Comparison of ENCODE assay signal across 7 cellular contexts in the genomic region with DNA sequence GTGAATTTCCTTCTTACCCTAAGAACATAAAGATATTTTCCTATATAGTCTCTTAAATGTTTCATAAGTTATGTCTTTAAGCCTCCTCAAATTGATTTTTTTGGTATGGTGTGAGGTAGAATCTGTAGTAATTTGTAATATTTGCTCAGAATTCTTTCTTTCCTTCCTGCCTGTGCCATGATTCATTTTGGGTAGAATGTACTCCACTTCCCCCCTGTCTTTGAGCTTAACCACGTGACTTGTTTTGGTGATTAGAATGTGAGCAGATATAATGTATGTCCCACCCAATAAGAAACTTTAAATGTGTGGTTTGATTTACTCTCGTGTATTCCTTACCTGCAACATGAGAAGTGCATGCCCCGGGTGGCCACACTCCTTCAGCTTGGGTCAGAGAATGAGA. TPM values are rescaled to one million over a fixed set of nuclear protein-coding genes. Genes with fewer than 3 reads are reported as not detected.
A peak's percentile ranks its signal among the peaks of the same experiment; 100 is the strongest.
DNase-seq lines count a peak whose midpoint lies in the region; FAIRE-seq and TF ChIP-seq lines count a peak whose summit lies in the region.
"Not testable (repeated sequence)": the region's sequence is repeated elsewhere in the genome, so short reads cannot be mapped to it uniquely, and the experiment has no call there.

No MANE protein-coding gene starts in this region.

- CTCF ChIA-PET in endothelial cell of umbilical vein (lab: Charles Lee) = interaction anchor here (0.6 kb wide), 1 partner anchor 140 kb away, joined by 3 read pairs; no protein-coding TSS in a partner anchor

- H3K4me3 ChIP-seq in brain microvascular endothelial cell (ENCODE audit: low read depth, low read length); endothelial cell of umbilical vein (replicated peaks in 1 of 3; ENCODE audit: insufficient read depth in 1 of 3, low read depth in 1 of 3, low read length in 3 of 3); osteoblast (ENCODE audit: insufficient read depth, low read length): not testable (repeated sequence)

- DNase-seq in EL = peak; percentile 32
- peak; percentile 12 for DNase-seq in HT1080 (ENCODE audit: low read depth)
- peak; percentile 3 for DNase-seq in LHCN-M2 (ENCODE audit: low read depth)
- peak; percentile 24 for DNase-seq in brain microvascular endothelial cell
- DNase-seq in endothelial cell of umbilical vein (ENCODE audit: low read depth, low spot score) = peak; percentile 21
- DNase-seq in iris pigment epithelial cell (ENCODE audit: low read depth) = peak; percentile 10
- peak; percentile 53 for DNase-seq in osteoblast (ENCODE audit: insufficient read length, low spot score, missing footprints)

- not testable (repeated sequence) for H3K9me1 ChIP-seq in endothelial cell of umbilical vein (replicated peaks; ENCODE audit: control insufficient read depth, extremely low read depth, insufficient read depth, low read length)

- in situ Hi-C loops in brain microvascular endothelial cell (cut with HindIII; ENCODE audit: low pct_ligation_motif_present, low sequenced_read_pairs) = not testable (repeated sequence)

- POLR2A ChIA-PET in endothelial cell of umbilical vein (lab: Charles Lee) = not testable (repeated sequence)

- H3K79me2 ChIP-seq in endothelial cell of umbilical vein (ENCODE audit: control insufficient read depth, insufficient read depth, low read length); osteoblast (ENCODE audit: insufficient read depth, low read length): not testable (repeated sequence)

- BruUV-seq in endothelial cell of umbilical vein (replicated peaks; lab: Mats Ljungman, UMichigan) = not testable (repeated sequence)

- intact Hi-C loops in endothelial cell of umbilical vein (cut with micrococcal nuclease) = not testable (repeated sequence)

- not testable (repeated sequence) for H2AFZ ChIP-seq in endothelial cell of umbilical vein (ENCODE audit: low read depth, low read length); osteoblast (ENCODE audit: low read length)

- not testable (repeated sequence) for H3K4me2 ChIP-seq in endothelial cell of umbilical vein (ENCODE audit: insufficient read depth, low read length); osteoblast (ENCODE audit: insufficient read depth, low read length)

- TF ChIP-seq CTCF in brain microvascular endothelial cell (IDR thresholded peaks at IDR 0.05; ENCODE audit: low read depth, low read length, missing control alignments); endothelial cell of umbilical vein (IDR thresholded peaks at IDR 0.05; ENCODE audit: extremely low read depth in 1 of 2, insufficient read depth in 1 of 2, low read depth in 1 of 2, low read length in 2 of 2); osteoblast (IDR thresholded peaks at IDR 0.05; ENCODE audit: extremely low read depth, low read depth, low read length): not testable (repeated sequence)

- H3K27ac ChIP-seq in brain microvascular endothelial cell; endothelial cell of umbilical vein (ENCODE audit: insufficient read depth, low read depth, low read length); osteoblast (ENCODE audit: low read depth, low read length): not testable (repeated sequence)

- TF ChIP-seq POLR2A in endothelial cell of umbilical vein (IDR thresholded peaks at IDR 0.05; ENCODE audit: low read depth, low read length) = not testable (repeated sequence)

- dilution Hi-C loops in endothelial cell of umbilical vein (cut with MboI; ENCODE audit: extremely low pct_ligation_motif_present, low sequenced_read_pairs) = not testable (repeated sequence)

- H3K9ac ChIP-seq in endothelial cell of umbilical vein (replicated peaks; ENCODE audit: extremely low read depth, insufficient read depth, low read length) = not testable (repeated sequence)

- not testable (repeated sequence) for H3K4me1 ChIP-seq in endothelial cell of umbilical vein (ENCODE audit: control insufficient read depth, extremely low read depth, insufficient read depth, low read length); osteoblast (ENCODE audit: insufficient read depth, low read length)

- H3K36me3 ChIP-seq in brain microvascular endothelial cell (replicated peaks); endothelial cell of umbilical vein (ENCODE audit: control insufficient read depth in 2 of 2, extremely low read depth in 1 of 2, insufficient read depth in 2 of 2, low read length in 2 of 2); osteoblast (ENCODE audit: insufficient read depth, low read length): not testable (repeated sequence)

- H3K27me3 ChIP-seq in brain microvascular endothelial cell (replicated peaks); endothelial cell of umbilical vein (ENCODE audit: control insufficient read depth in 2 of 2, insufficient read depth in 2 of 2, low read length in 2 of 2); osteoblast (ENCODE audit: insufficient read depth, low read length): not testable (repeated sequence)

- peak; percentile 54 for FAIRE-seq in endothelial cell of umbilical vein (lab: Jason Lieb, UNC)

- H3K9me3 ChIP-seq in endothelial cell of umbilical vein (replicated peaks; ENCODE audit: control insufficient read depth, insufficient read depth, low read length); osteoblast (ENCODE audit: low read depth, low read length): not testable (repeated sequence)

- not testable (repeated sequence) for H4K20me1 ChIP-seq in endothelial cell of umbilical vein (replicated peaks; ENCODE audit: control insufficient read depth, extremely low read depth, insufficient read depth, low read length); osteoblast (ENCODE audit: insufficient read depth, low read length)

TF ChIP-seq in endothelial cell of umbilical vein, 7 proteins besides CTCF, POLR2A, EP300 and RAD21:
- TF ChIP-seq FOS (IDR thresholded peaks at IDR 0.05; ENCODE audit: borderline replicate concordance, insufficient read depth, low read length) = peak; percentile 18

RNA-seq across cellular contexts. Expression of gene PRPSAP2, which starts 36.5 kb away (rescaled TPM):
- 34.4 and 49.2 TPM in 2 replicates for total RNA-seq in HT1080 (2014; rRNA removed; shearing (Covaris generic))
- polyA plus RNA-seq in HT1080 (2015; cell fraction: cytosol; rRNA removed) = 36.2 and 39.2 TPM in 2 replicates
- polyA plus RNA-seq in HT1080 (2015; cell fraction: nucleus; rRNA removed) = 34.5 and 40.9 TPM in 2 replicates
- total RNA-seq in LHCN-M2 (2014; rRNA removed) = 32.0 and 33.4 TPM in 2 replicates
- 17.2 TPM for polyA plus RNA-seq in LHCN-M2 (2012)
- total RNA-seq in endothelial cell of umbilical vein = 34.6 and 38.5 TPM in 2 replicates
- polyA plus RNA-seq in endothelial cell of umbilical vein = 12.8 and 22.2 TPM in 2 replicates
- 22.1 and 25.4 TPM in 2 replicates for polyA plus RNA-seq in endothelial cell of umbilical vein (2011; cell fraction: cytosol; rRNA removed)
- polyA plus RNA-seq in endothelial cell of umbilical vein (2011; cell fraction: nucleus; rRNA removed) = 24.0 and 32.0 TPM in 2 replicates
- polyA plus RNA-seq in endothelial cell of umbilical vein (2012) = 20.8 and 35.5 TPM in 2 replicates
- 21.2 and 23.0 TPM in 2 replicates for polyA minus RNA-seq in endothelial cell of umbilical vein
- polyA minus RNA-seq in endothelial cell of umbilical vein (2011; cell fraction: cytosol; rRNA and poly(A)+ RNA removed) = 22.3 TPM
- polyA minus RNA-seq in endothelial cell of umbilical vein (2011; cell fraction: nucleus; rRNA and poly(A)+ RNA removed) = 16.4 and 21.3 TPM in 2 replicates
- 23.9 and 25.6 TPM in 2 replicates for total RNA-seq in osteoblast

RNA-seq across cellular contexts. Expression of gene TVP23B, which starts 40.4 kb away (rescaled TPM):
- total RNA-seq in HT1080 (2014; rRNA removed; shearing (Covaris generic)) = 33.8 and 36.4 TPM in 2 replicates
- polyA plus RNA-seq in HT1080 (2015; cell fraction: cytosol; rRNA removed) = 42.1 and 47.9 TPM in 2 replicates
- polyA plus RNA-seq in HT1080 (2015; cell fraction: nucleus; rRNA removed) = 33.3 and 43.6 TPM in 2 replicates
- total RNA-seq in LHCN-M2 (2014; rRNA removed) (44.5 and 68.6 TPM in 2 replicates), endothelial cell of umbilical vein (29.6 and 34.4 TPM in 2 replicates), osteoblast (46.9 and 59.7 TPM in 2 replicates)
- polyA plus RNA-seq in LHCN-M2 (2012) = 20.9 TPM
- 11.4 and 16.8 TPM in 2 replicates for polyA plus RNA-seq in endothelial cell of umbilical vein
- 14.1 and 14.9 TPM in 2 replicates for polyA plus RNA-seq in endothelial cell of umbilical vein (2011; cell fraction: cytosol; rRNA removed)
- polyA plus RNA-seq in endothelial cell of umbilical vein (2011; cell fraction: nucleus; rRNA removed) = 12.6 and 18.8 TPM in 2 replicates
- polyA plus RNA-seq in endothelial cell of umbilical vein (2012) = 32.5 and 36.4 TPM in 2 replicates
- polyA minus RNA-seq in endothelial cell of umbilical vein = 28.1 and 35.9 TPM in 2 replicates
- polyA minus RNA-seq in endothelial cell of umbilical vein (2011; cell fraction: cytosol; rRNA and poly(A)+ RNA removed) = 15.9 TPM
- 23.8 and 28.3 TPM in 2 replicates for polyA minus RNA-seq in endothelial cell of umbilical vein (2011; cell fraction: nucleus; rRNA and poly(A)+ RNA removed)

Comparison
In these comparisons a context has a peak if more than half of its experiments do, and no peak if none do; other contexts are left out.
1. DNase-seq: peak in every context shown above with its lines; median percentile 53 in osteoblast; 32 in EL; 24 in brain microvascular endothelial cell; 21 in endothelial cell of umbilical vein; 12 in HT1080; 10 in iris pigment epithelial cell; 3 in LHCN-M2.